Comparison of ENCODE assay signal across 13 cellular contexts in genomic region chr12:68440068-68440581, GRCh38.
DNase-seq lines count a peak whose midpoint lies in the region; ATAC-seq lines count a peak whose summit lies in the region.
"Had no signal": no experiment of that assay in that cellular context is flagged by ENCODE, and none has a peak within 500 bp of the region (broad histone marks: within the 10 kb centered on the region; RNA-seq: fewer than 3 reads in every experiment).

No MANE protein-coding gene starts in this region.

- DNase-seq in HS-5 (ENCODE audit: low read depth) (peak; percentile 46), astrocyte of the hippocampus (ENCODE audit: low read depth, low spot score) (peak; percentile 63), glomerular visceral epithelial cell (ENCODE audit: extremely low spot score) (peak; percentile 45), 8988T (no peak), AML-193 (lab: John Stamatoyannopoulos, UW) (no peak)
- no peak for DNase-seq in activated T-cell treated with anti-CD3 and anti-CD28 coated beads, Interleukin-2, amount 50 U/mL, for 1 hour
- DNase-seq: hippocampal formation, OCI-M1, right cardiac atrium, testis had no signal

- H3K4me2 ChIP-seq in skeletal muscle satellite cell (ENCODE audit: low read length): peak overlapping the region; percentile 15
- H3K4me2 ChIP-seq: KMS-11 had no signal

- peaks cover 14% of the 10 kb centered on the region for H3K4me1 ChIP-seq in skeletal muscle satellite cell (ENCODE audit: control insufficient read depth, insufficient read depth, low read length)
- H3K4me1 ChIP-seq: testis had no signal

- peaks cover 3% of the 10 kb centered on the region for H3K9me3 ChIP-seq in skeletal muscle satellite cell (replicated peaks; ENCODE audit: low read length)
- H3K9me3 ChIP-seq: testis had no signal

- H3K4me3 ChIP-seq in skeletal muscle satellite cell (ENCODE audit: low read length): no peak overlapping the region
- H3K4me3 ChIP-seq: testis had no signal

- no peaks in the 10 kb centered on the region for H3K27me3 ChIP-seq in skeletal muscle satellite cell (ENCODE audit: control insufficient read depth, insufficient read depth, low read length)
- H3K27me3 ChIP-seq: testis had no signal

- no peaks in the 10 kb centered on the region for H3K36me3 ChIP-seq in skeletal muscle satellite cell (ENCODE audit: insufficient read depth, low read length)

- no peak overlapping the region for H3K9ac ChIP-seq in skeletal muscle satellite cell (ENCODE audit: low read depth, low read length)
- H3K9ac ChIP-seq: KMS-11 had no signal

- ATAC-seq in HG02884 (IDR thresholded peaks at IDR 0.05; ENCODE audit: unreplicated experiment): no peak
- ATAC-seq: right cardiac atrium had no signal

Comparison
In these comparisons a context has a peak if more than half of its experiments do, and no peak if none do; other contexts are left out.
1. DNase-seq: peak in HS-5 (single experiment), astrocyte of the hippocampus (single experiment) and glomerular visceral epithelial cell (single experiment); none in 8988T (single experiment), AML-193 (0 of 2) and activated T-cell treated with anti-CD3 and anti-CD28 coated beads, Interleukin-2, amount 50 U/mL, for 1 hour (single experiment).